Comparison of ENCODE assay signal across 12 cellular contexts in the genomic region with DNA sequence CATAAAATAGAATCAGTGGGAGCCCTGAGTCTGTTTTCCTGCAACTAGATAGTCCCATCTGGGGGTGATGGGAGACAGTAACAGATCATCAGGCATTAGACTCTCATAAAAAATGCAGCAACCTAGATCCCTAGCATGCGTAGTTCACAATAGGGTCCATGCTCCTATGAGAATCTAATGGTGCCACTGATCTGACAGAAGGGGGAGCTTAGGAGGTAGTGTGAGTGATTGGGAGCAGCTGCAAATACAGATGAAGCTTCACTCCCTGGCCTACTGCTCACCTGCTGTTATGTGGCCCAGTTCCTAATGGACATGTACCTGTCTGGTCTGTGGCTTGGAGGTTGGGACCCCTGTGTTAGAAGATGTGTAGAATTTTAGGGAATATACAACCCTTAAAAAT.
A peak's percentile ranks its signal among the peaks of the same experiment; 100 is the strongest.
DNase-seq lines count a peak whose midpoint lies in the region; ATAC-seq and TF ChIP-seq lines count a peak whose summit lies in the region.
"Had no signal": no experiment of that assay in that cellular context is flagged by ENCODE, and none has a peak within 500 bp of the region (broad histone marks: within the 10 kb centered on the region; RNA-seq: fewer than 3 reads in every experiment).

No MANE protein-coding gene starts in this region.

- DNase-seq in A673 (ENCODE audit: low spot score) (peak; percentile 38), GM12865 (ENCODE audit: low read depth) (peak; percentile 5), OCI-LY7 (ENCODE audit: low spot score) (no peak), foreskin keratinocyte (peak; percentile 3 to 25)
- DNase-seq in activated T-cell treated with anti-CD3 and anti-CD28 coated beads, Interleukin-2, amount 50 U/mL, for 48 hours: no peak
- no peak for DNase-seq in stimulated activated naive CD8-positive, alpha-beta T cell treated with anti-CD3 and anti-CD28 coated beads, Interleukin-15, amount 100 ng/mL, for 72 hours
- no peak for DNase-seq in activated T-cell treated with anti-CD3 and anti-CD28 coated beads, Interleukin-2, amount 50 U/mL, for 72 hours
- DNase-seq: body of pancreas; kidney; stimulated activated CD4-positive, alpha-beta T cell treated with anti-CD3 and anti-CD28 coated beads, Interleukin-2, amount 100 ng/mL, for 24 hours had no signal

- CTCF ChIA-PET in A673 (lab: Charles Lee): no interaction called here
- CTCF ChIA-PET in OCI-LY7 (lab: Charles Lee; ENCODE audit: unreplicated experiment): no interaction called here

- no peaks in the 10 kb centered on the region for H3K4me1 ChIP-seq in A673 (ENCODE audit: insufficient read depth, low read length, poor library complexity, severe bottlenecking)
- no peaks in the 10 kb centered on the region for H3K4me1 ChIP-seq in OCI-LY7 (ENCODE audit: insufficient read depth, low read length, poor library complexity, severe bottlenecking)
- H3K4me1 ChIP-seq in foreskin keratinocyte: no peaks in the 10 kb centered on the region
- H3K4me1 ChIP-seq: body of pancreas had no signal

- H3K4me1 Mint-ChIP-seq in stimulated activated naive CD8-positive, alpha-beta T cell treated with anti-CD3 and anti-CD28 coated beads, Interleukin-15, amount 100 ng/mL, for 72 hours: no peaks in the 10 kb centered on the region
- no peaks in the 10 kb centered on the region for H3K4me1 Mint-ChIP-seq in activated T-cell treated with anti-CD3 and anti-CD28 coated beads, Interleukin-2, amount 50 U/mL, for 72 hours (ENCODE audit: low read depth)

- no peaks in the 10 kb centered on the region for H3K27me3 Mint-ChIP-seq in stimulated activated naive CD8-positive, alpha-beta T cell treated with anti-CD3 and anti-CD28 coated beads, Interleukin-15, amount 100 ng/mL, for 72 hours
- no peaks in the 10 kb centered on the region for H3K27me3 Mint-ChIP-seq in activated T-cell treated with anti-CD3 and anti-CD28 coated beads, Interleukin-2, amount 50 U/mL, for 72 hours (ENCODE audit: low read depth)
- H3K27me3 Mint-ChIP-seq: stimulated activated naive CD8-positive, alpha-beta T cell treated with anti-CD3 and anti-CD28 coated beads, Interleukin-15, Interleukin-2, amounts not matched to agents 100 ng/mL and 50 ng/mL, for 24 hours had no signal

- H3K36me3 ChIP-seq in A673 (ENCODE audit: insufficient read depth, low read length, poor library complexity, severe bottlenecking) (no peaks in the 10 kb centered on the region), OCI-LY7 (ENCODE audit: insufficient read depth, low read length) (no peaks in the 10 kb centered on the region)

- no peaks in the 10 kb centered on the region for H3K9me2 ChIP-seq in OCI-LY7 (ENCODE audit: insufficient read depth, low read length)

- H3K9me3 ChIP-seq in A673 (ENCODE audit: low read depth, low read length, poor library complexity, severe bottlenecking): no peaks in the 10 kb centered on the region
- no peaks in the 10 kb centered on the region for H3K9me3 ChIP-seq in OCI-LY7 (ENCODE audit: low read length)
- H3K9me3 ChIP-seq: body of pancreas had no signal

- POLR2A ChIA-PET in A673 (lab: Charles Lee; ENCODE audit: low non-redundant PET): no interaction called here
- POLR2A ChIA-PET in OCI-LY7 (lab: Charles Lee): no interaction called here

- TF ChIP-seq CTCF in A673 (conservative IDR thresholded peaks at IDR 0.05; ENCODE audit: low read depth, low read length) (peak; percentile 32), GM12865 (IDR thresholded peaks at IDR 0.05; ENCODE audit: insufficient read depth, low read depth, low read length, missing control alignments) (no peak), OCI-LY7 (conservative IDR thresholded peaks at IDR 0.05; ENCODE audit: low read length) (peak; percentile 42; the same call in 1 of the 2 replicates), foreskin keratinocyte (conservative IDR thresholded peaks at IDR 0.05) (peak; percentile 35)

- H3K4me3 ChIP-seq in A673 (ENCODE audit: low read depth, low read length, poor library complexity, severe bottlenecking): no peak overlapping the region
- no peak overlapping the region for H3K4me3 ChIP-seq in GM12865 (ENCODE audit: low read depth, low read length)
- no peak overlapping the region for H3K4me3 ChIP-seq in OCI-LY7 (ENCODE audit: low read depth, low read length, poor library complexity, severe bottlenecking)
- H3K4me3 ChIP-seq: body of pancreas had no signal

- H3K79me2 ChIP-seq in OCI-LY7 (ENCODE audit: insufficient read depth, low read depth, low read length): no peaks in the 10 kb centered on the region

- no peak overlapping the region for H3K27ac Mint-ChIP-seq in stimulated activated naive CD8-positive, alpha-beta T cell treated with anti-CD3 and anti-CD28 coated beads, Interleukin-15, amount 100 ng/mL, for 72 hours
- H3K27ac Mint-ChIP-seq in activated T-cell treated with anti-CD3 and anti-CD28 coated beads, Interleukin-2, amount 50 U/mL, for 72 hours: no peak overlapping the region
- H3K27ac Mint-ChIP-seq: stimulated activated naive CD8-positive, alpha-beta T cell treated with anti-CD3 and anti-CD28 coated beads, Interleukin-15, Interleukin-2, amounts not matched to agents 100 ng/mL and 50 ng/mL, for 24 hours had no signal

- peaks cover 3 to 5% of the 10 kb centered on the region in 2 donors for H3K9me3 Mint-ChIP-seq in stimulated activated naive CD8-positive, alpha-beta T cell treated with anti-CD3 and anti-CD28 coated beads, Interleukin-15, amount 100 ng/mL, for 72 hours
- peaks cover 3 to 4% of the 10 kb centered on the region in 2 donors for H3K9me3 Mint-ChIP-seq in activated T-cell treated with anti-CD3 and anti-CD28 coated beads, Interleukin-2, amount 50 U/mL, for 72 hours
- H3K9me3 Mint-ChIP-seq: stimulated activated naive CD8-positive, alpha-beta T cell treated with anti-CD3 and anti-CD28 coated beads, Interleukin-15, Interleukin-2, amounts not matched to agents 100 ng/mL and 50 ng/mL, for 24 hours had no signal

- intact Hi-C loops in A673 (cut with micrococcal nuclease; ENCODE audit: unreplicated experiment): no loop called here
- intact Hi-C loops in OCI-LY7 (cut with micrococcal nuclease; ENCODE audit: unreplicated experiment): no loop called here

- no peak overlapping the region for H3K4me3 Mint-ChIP-seq in stimulated activated naive CD8-positive, alpha-beta T cell treated with anti-CD3 and anti-CD28 coated beads, Interleukin-15, amount 100 ng/mL, for 72 hours
- no peak overlapping the region for H3K4me3 Mint-ChIP-seq in activated T-cell treated with anti-CD3 and anti-CD28 coated beads, Interleukin-2, amount 50 U/mL, for 72 hours
- H3K4me3 Mint-ChIP-seq: stimulated activated naive CD8-positive, alpha-beta T cell treated with anti-CD3 and anti-CD28 coated beads, Interleukin-15, Interleukin-2, amounts not matched to agents 100 ng/mL and 50 ng/mL, for 24 hours had no signal

- no peak overlapping the region for H2AFZ ChIP-seq in OCI-LY7 (ENCODE audit: low read length)

- no peaks in the 10 kb centered on the region for H4K20me1 ChIP-seq in OCI-LY7 (ENCODE audit: insufficient read depth, low read length)

- peak; percentile 35 for ATAC-seq in foreskin keratinocyte
- no peak for ATAC-seq in stimulated activated naive CD8-positive, alpha-beta T cell treated with anti-CD3 and anti-CD28 coated beads, Interleukin-15, amount 100 ng/mL, for 72 hours
- no peak for ATAC-seq in activated T-cell treated with anti-CD3 and anti-CD28 coated beads, Interleukin-2, amount 50 U/mL, for 72 hours (replicated peaks in 1 of 2)
- ATAC-seq in activated CD4-positive, CD25-positive, alpha-beta regulatory T cell treated with anti-CD3 and anti-CD28 coated beads, Interleukin-2, amount 50 U/mL, for 24 hours: no peak
- ATAC-seq: body of pancreas had no signal

- no peak overlapping the region for H3K4me2 ChIP-seq in OCI-LY7 (ENCODE audit: low read length)

- H3K36me3 Mint-ChIP-seq in activated T-cell treated with anti-CD3 and anti-CD28 coated beads, Interleukin-2, amount 50 U/mL, for 72 hours (ENCODE audit: insufficient read depth in 2 of 2): no peaks in the 10 kb centered on the region

- H3K27ac ChIP-seq in A673 (ENCODE audit: low read depth, low read length, poor library complexity, severe bottlenecking) (no peak overlapping the region), OCI-LY7 (ENCODE audit: low read depth, low read length, poor library complexity, severe bottlenecking) (no peak overlapping the region), foreskin keratinocyte (no peak overlapping the region)
- H3K27ac ChIP-seq: body of pancreas had no signal

- BruUV-seq in A673 (replicated peaks; lab: Mats Ljungman, UMichigan) (no TSS peak), OCI-LY7 (replicated peaks; lab: Mats Ljungman, UMichigan) (no TSS peak)

- H3K27me3 ChIP-seq in A673 (replicated peaks; ENCODE audit: insufficient read depth, low read depth, low read length, poor library complexity) (no peaks in the 10 kb centered on the region), foreskin keratinocyte (no peaks in the 10 kb centered on the region)
- H3K27me3 ChIP-seq: body of pancreas had no signal

Comparison
In these comparisons a context has a peak if more than half of its experiments do, and no peak if none do; other contexts are left out.
1. DNase-seq: peak in A673 (single experiment), GM12865 (single experiment) and foreskin keratinocyte (2 of 2); none in OCI-LY7 (single experiment), activated T-cell treated with anti-CD3 and anti-CD28 coated beads, Interleukin-2, amount 50 U/mL, for 48 hours (0 of 2), stimulated activated naive CD8-positive, alpha-beta T cell treated with anti-CD3 and anti-CD28 coated beads, Interleukin-15, amount 100 ng/mL, for 72 hours (0 of 2) and activated T-cell treated with anti-CD3 and anti-CD28 coated beads, Interleukin-2, amount 50 U/mL, for 72 hours (0 of 2).